In genomic region chr5:140965905-140966292, GRCh38 we compare ENCODE assay signal across 10 cellular contexts. TPM values are rescaled to one million over a fixed set of nuclear protein-coding genes. Genes with fewer than 3 reads are reported as not detected.
A peak's percentile ranks its signal among the peaks of the same experiment; 100 is the strongest.
DNase-seq lines count a peak whose midpoint lies in the region; ATAC-seq and TF ChIP-seq lines count a peak whose summit lies in the region.
"Had no signal": no experiment of that assay in that cellular context is flagged by ENCODE, and none has a peak within 500 bp of the region (broad histone marks: within the 10 kb centered on the region; RNA-seq: fewer than 3 reads in every experiment).

No MANE protein-coding gene starts in this region.

- H3K4me3 Mint-ChIP-seq in H9 = peak overlapping the region; percentile 82 to 94

- H3K36me3 ChIP-seq in hepatocyte (replicated peaks; ENCODE audit: insufficient read depth, low read depth) = no peaks in the 10 kb centered on the region

- H3K9me3 ChIP-seq in H9 (ENCODE audit: control insufficient read depth, low read depth, low read length) (no peaks in the 10 kb centered on the region), hepatocyte (ENCODE audit: low read depth) (no peaks in the 10 kb centered on the region)

- no peak overlapping the region for H2BK12ac ChIP-seq in H9 (ENCODE audit: insufficient read length, low read depth, low read length)

- H4K5ac ChIP-seq in H9 (ENCODE audit: insufficient read length, low read depth, low read length) = no peak overlapping the region

- H4K20me1 ChIP-seq in H9 (ENCODE audit: control insufficient read depth, insufficient read depth, insufficient read length) (peaks cover 2% of the 10 kb centered on the region), hepatocyte (ENCODE audit: insufficient read depth, poor library complexity, severe bottlenecking) (peaks cover 13% of the 10 kb centered on the region)

- no peak overlapping the region for H4K8ac ChIP-seq in H9 (replicated peaks; ENCODE audit: insufficient read length, low read depth, low read length)

- no peaks in the 10 kb centered on the region for H3K79me1 ChIP-seq in H9 (ENCODE audit: insufficient read depth, low read depth, low read length, poor library complexity, severe bottlenecking)

- H3K4me2 ChIP-seq in H9 (ENCODE audit: insufficient read depth, insufficient read length, low read length) = peak overlapping the region; percentile 54
- peak overlapping the region; percentile 98 for H3K4me2 ChIP-seq in hepatocyte

- H2AFZ ChIP-seq in H9 (ENCODE audit: low read length) = no peak overlapping the region
- H2AFZ ChIP-seq in hepatocyte = peak overlapping the region; percentile 52

- no peak overlapping the region for H2BK15ac ChIP-seq in H9 (ENCODE audit: low read depth, low read length)

- no peak overlapping the region for H3K14ac ChIP-seq in H9 (ENCODE audit: insufficient read depth, low read length)

- no peak overlapping the region for H2BK20ac ChIP-seq in H9 (ENCODE audit: low read depth, low read length, poor library complexity, severe bottlenecking)

- TF ChIP-seq CTCF in H9 (conservative IDR thresholded peaks at IDR 0.05) (no peak), hepatocyte (IDR thresholded peaks at IDR 0.05; ENCODE audit: poor library complexity) (no peak)

- no peak overlapping the region for H3K56ac ChIP-seq in H9 (ENCODE audit: insufficient read length, low read depth, low read length)

- peaks cover 36 to 41% of the 10 kb centered on the region in 2 experiments for H3K4me1 Mint-ChIP-seq in H9

- no CpG with 5 or more reads among the region's 9 CpGs for WGBS in H9 (ENCODE audit: extremely low coverage, insufficient read length, low lambda C conversion rate)
- under 1% methylated on average over 9 of the region's 9 CpGs for WGBS in hepatocyte (ENCODE audit: low lambda C conversion rate, missing lambda C conversion rate)

- H3K4ac ChIP-seq in H9 (ENCODE audit: low read depth, low read length) = no peak overlapping the region

- ATAC-seq in activated CD4-positive, CD25-positive, alpha-beta regulatory T cell treated with anti-CD3 and anti-CD28 coated beads, Interleukin-2, amount 50 U/mL, for 24 hours = no peak
- ATAC-seq: activated naive CD4-positive, alpha-beta T cell treated with anti-CD3 and anti-CD28 coated beads, Interleukin-2, amount 50 U/mL, for 72 hours; naive thymus-derived CD4-positive, alpha-beta T cell had no signal

- peaks cover 41% of the 10 kb centered on the region for H3K27me3 Mint-ChIP-seq in H9 (ENCODE audit: low read depth)

- H3K4me3 ChIP-seq in hepatocyte = peak overlapping the region; percentile 95
- H3K4me3 ChIP-seq in skeletal muscle cell (ENCODE audit: low read depth, low read length) = peak overlapping the region; percentile 53

- H3K9ac ChIP-seq in H9 (ENCODE audit: extremely low read depth, insufficient read length, low read length) = peak overlapping the region; percentile 44

- H3K4me1 ChIP-seq in H9 (ENCODE audit: insufficient read depth, low read length) = peaks cover 3% of the 10 kb centered on the region; the same call in 1 of the 2 replicates
- peaks cover 5% of the 10 kb centered on the region for H3K4me1 ChIP-seq in hepatocyte (ENCODE audit: insufficient read depth)

- no peak overlapping the region for H4K91ac ChIP-seq in H9 (ENCODE audit: insufficient read length, low read depth, low read length)

- no peaks in the 10 kb centered on the region for H3K9me2 ChIP-seq in hepatocyte (replicated peaks; ENCODE audit: insufficient read depth)

- no peak overlapping the region for H3K23ac ChIP-seq in H9 (ENCODE audit: insufficient read length, low read depth, low read length)

- H3K27ac ChIP-seq in H9 (ENCODE audit: insufficient read length, low read depth, low read length) = no peak overlapping the region
- peak overlapping the region; percentile 80 for H3K27ac ChIP-seq in hepatocyte

- no peak overlapping the region for H2BK120ac ChIP-seq in H9 (ENCODE audit: low read depth, low read length, poor library complexity, severe bottlenecking)

- H3K36me3 Mint-ChIP-seq in H9 (ENCODE audit: insufficient read depth in 1 of 3, low read depth in 3 of 3) = peaks cover 0 to 4% (median 2%) of the 10 kb centered on the region in 3 experiments; a peak in 3 of 7 replicates

- H3K9me3 Mint-ChIP-seq in H9 = no peaks in the 10 kb centered on the region
- H3K9me3 Mint-ChIP-seq: activated naive CD4-positive, alpha-beta T cell treated with anti-CD3 and anti-CD28 coated beads, Interleukin-2, amount 50 U/mL, for 72 hours had no signal

- H3T11ph ChIP-seq in H9 (ENCODE audit: low read length) = no peak overlapping the region

- H3K18ac ChIP-seq in H9 (ENCODE audit: insufficient read length, low read depth, low read length) = no peak overlapping the region

- peak overlapping the region in 2 of 3 experiments; percentile 52 to 54; a peak in 2 of 7 replicates for H3K27ac Mint-ChIP-seq in H9
- H3K27ac Mint-ChIP-seq: activated naive CD4-positive, alpha-beta T cell treated with anti-CD3 and anti-CD28 coated beads, Interleukin-2, amount 50 U/mL, for 72 hours; naive thymus-derived CD4-positive, alpha-beta T cell had no signal

- no peaks in the 10 kb centered on the region for H3K79me2 ChIP-seq in H9 (ENCODE audit: insufficient read depth, low read length)
- H3K79me2 ChIP-seq in hepatocyte = peaks cover 8% of the 10 kb centered on the region

- no peak overlapping the region for H2BK5ac ChIP-seq in H9 (ENCODE audit: insufficient read length, low read length)

- H3K27me3 ChIP-seq in H9 (ENCODE audit: insufficient read depth, low read length) = peaks cover 6% of the 10 kb centered on the region; the same call in 1 of the 2 replicates
- peaks cover 4% of the 10 kb centered on the region for H3K27me3 ChIP-seq in hepatocyte

- no peak for DNase-seq in H9
- peak; percentile 22 to 65 for DNase-seq in SW 1271 (lab: John Stamatoyannopoulos, UW)
- DNase-seq in hepatocyte (ENCODE audit: low spot score) = peak; percentile 19
- DNase-seq in skeletal muscle cell (ENCODE audit: low read depth) = no peak
- no peak for DNase-seq in GOT3 (lab: John Stamatoyannopoulos, UW)
- no peak for DNase-seq in COLO668 (lab: John Stamatoyannopoulos, UW; ENCODE audit: unreplicated experiment)
- no peak for DNase-seq in COR-L47 (lab: John Stamatoyannopoulos, UW)
- DNase-seq: naive thymus-derived CD4-positive, alpha-beta T cell had no signal

- H3K23me2 ChIP-seq in H9 (ENCODE audit: insufficient read length, low read depth, low read length, poor library complexity, severe bottlenecking) = peaks cover 14% of the 10 kb centered on the region

- no peak overlapping the region for H2AK5ac ChIP-seq in H9 (ENCODE audit: insufficient read length, low read length)

RNA-seq across cellular contexts. Expression of gene PCDHAC2, which starts 0.4 kb away (rescaled TPM):
- 4.8 and 5.4 TPM in 2 replicates for total RNA-seq in H9 (2021)
- total RNA-seq in hepatocyte = 6.8 and 11.3 TPM in 2 replicates
- 5.4 and 6.4 TPM in 2 replicates for polyA plus RNA-seq in hepatocyte
- total RNA-seq: activated naive CD4-positive, alpha-beta T cell treated with anti-CD3 and anti-CD28 coated beads, Interleukin-2, amount 50 U/mL, for 72 hours; naive thymus-derived CD4-positive, alpha-beta T cell had no signal
- polyA plus RNA-seq: naive thymus-derived CD4-positive, alpha-beta T cell had no signal

RNA-seq across cellular contexts. Expression of gene PCDHAC1, which starts 39.8 kb away (rescaled TPM):
- total RNA-seq in H9 (2021) (8.0 and 8.7 TPM in 2 replicates), hepatocyte (6.3 and 7.0 TPM in 2 replicates)
- polyA plus RNA-seq in hepatocyte = 0.41 and 1.3 TPM in 2 replicates
- total RNA-seq: activated naive CD4-positive, alpha-beta T cell treated with anti-CD3 and anti-CD28 coated beads, Interleukin-2, amount 50 U/mL, for 72 hours; naive thymus-derived CD4-positive, alpha-beta T cell had no signal
- polyA plus RNA-seq: naive thymus-derived CD4-positive, alpha-beta T cell had no signal

Comparison
In these comparisons a context has a peak if more than half of its experiments do, and no peak if none do; other contexts are left out.
1. DNase-seq: peak in SW 1271 (2 of 2) and hepatocyte (single experiment); none in H9 (single experiment), skeletal muscle cell (single experiment), GOT3 (single experiment), COLO668 (single experiment) and COR-L47 (single experiment).